ENCODE assay signal across 1 cellular context in genomic region chr20:25223179-25223661, GRCh38.
TF ChIP-seq lines count a peak whose summit lies in the region.

No MANE protein-coding gene starts in this region.

TF ChIP-seq in GM23338, 12 proteins besides CTCF, POLR2A, EP300 and RAD21 (continued from another document):
- TF ChIP-seq ZNF462 (CRISPR knock-in tag; IDR thresholded peaks at IDR 0.05): no peak
- no peak for TF ChIP-seq JUNB (IDR thresholded peaks at IDR 0.05; ENCODE audit: unreplicated experiment)
- no peak for TF ChIP-seq EZH2phosphoT487 (IDR thresholded peaks at IDR 0.05; ENCODE audit: unreplicated experiment)
- no peak for TF ChIP-seq POLR2AphosphoS5 (IDR thresholded peaks at IDR 0.05; ENCODE audit: low read depth)
- no peak for TF ChIP-seq ETS1 (IDR thresholded peaks at IDR 0.05)
- no peak for TF ChIP-seq CREB1 (CRISPR knock-in tag; IDR thresholded peaks at IDR 0.05; ENCODE audit: low read depth)
- TF ChIP-seq STAT1 (IDR thresholded peaks at IDR 0.05; ENCODE audit: unreplicated experiment): no peak
TF ChIP-seq in GM23338: peak in this region for 0.
